ENCODE assay signal across 1 cellular context in genomic region chr12:114655934-114656697, GRCh38.
TF ChIP-seq lines count a peak whose summit lies in the region.

No MANE protein-coding gene starts in this region.

TF ChIP-seq in H1, 55 proteins besides CTCF, POLR2A, EP300 and RAD21 (continued from another document):
- no peak for TF ChIP-seq USF2 (IDR thresholded peaks at IDR 0.05; ENCODE audit: low read length)
- no peak for TF ChIP-seq EGR1 (IDR thresholded peaks at IDR 0.05; ENCODE audit: borderline replicate concordance, low read depth, low read length)
- no peak for TF ChIP-seq CEBPB (IDR thresholded peaks at IDR 0.05; ENCODE audit: low read depth, low read length)
